In the genomic region with DNA sequence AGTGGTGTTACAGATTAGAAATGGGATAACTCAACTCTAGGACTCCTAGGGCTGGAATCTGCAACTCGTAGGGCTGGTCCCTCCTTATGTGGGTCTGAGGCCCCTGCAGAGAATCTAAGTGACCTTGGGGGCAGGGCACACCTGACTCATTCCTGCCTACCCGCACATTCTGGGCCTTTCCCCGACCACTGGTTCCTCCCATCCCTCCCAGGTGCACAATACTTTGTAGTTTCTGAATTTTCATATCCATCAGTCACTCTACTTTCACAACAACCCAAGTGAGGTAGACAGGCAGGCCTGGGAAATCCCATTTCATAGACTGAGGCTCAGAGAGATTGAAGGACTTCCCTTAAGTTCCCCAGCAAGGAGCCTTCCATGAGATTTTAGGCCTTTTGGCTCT, we compare ENCODE assay signal across 12 cellular contexts. TPM values are rescaled to one million over a fixed set of nuclear protein-coding genes. Genes with fewer than 3 reads are reported as not detected.
A peak's percentile ranks its signal among the peaks of the same experiment; 100 is the strongest.
DNase-seq lines count a peak whose midpoint lies in the region; ATAC-seq, FAIRE-seq and TF ChIP-seq lines count a peak whose summit lies in the region.
"Had no signal": no experiment of that assay in that cellular context is flagged by ENCODE, and none has a peak within 500 bp of the region (broad histone marks: within the 10 kb centered on the region; RNA-seq: fewer than 3 reads in every experiment).

No MANE protein-coding gene starts in this region.

- H2AFZ ChIP-seq in keratinocyte (ENCODE audit: control insufficient read depth, low read length): no peak overlapping the region
- H2AFZ ChIP-seq in Karpas-422 (ENCODE audit: low read length): no peak overlapping the region

- no peak for DNase-seq in keratinocyte (ENCODE audit: low read depth, low spot score)
- DNase-seq in Karpas-422: no peak
- no peak for DNase-seq in left colon
- no peak for DNase-seq in epidermal melanocyte (ENCODE audit: insufficient read length, low spot score)
- DNase-seq in superior temporal gyrus (ENCODE audit: extremely low spot score): no peak
- DNase-seq: effector memory CD4-positive, alpha-beta T cell; NK-92 treated with Interleukin-12 subunit alpha and Interleukin-12 subunit beta, amount 100 ng/mL, for 24 hours had no signal

- H3K4me1 ChIP-seq in keratinocyte (ENCODE audit: control insufficient read depth, extremely low read depth, insufficient read depth, low read length) (peaks cover 49% of the 10 kb centered on the region), Karpas-422 (ENCODE audit: low read length) (no peaks in the 10 kb centered on the region)

- dilution Hi-C loops in keratinocyte (cut with MboI; ENCODE audit: extremely low pct_ligation_motif_present, low sequenced_read_pairs): no loop called here

- H3K27me3 ChIP-seq in keratinocyte (ENCODE audit: control insufficient read depth, extremely low read depth, insufficient read depth, low read length) (no peaks in the 10 kb centered on the region), Karpas-422 (ENCODE audit: low read length) (no peaks in the 10 kb centered on the region)

- no peak for TF ChIP-seq CTCF in keratinocyte (optimal IDR thresholded peaks at IDR 0.05 in 1 of 3, IDR thresholded peaks at IDR 0.05 in 1 of 3, conservative IDR thresholded peaks at IDR 0.05 in 1 of 3; ENCODE audit: extremely low read depth in 1 of 3, insufficient read depth in 2 of 3, low read length in 3 of 3)

- H3K9me1 ChIP-seq in keratinocyte (ENCODE audit: control insufficient read depth, extremely low read depth, insufficient read depth, low read length): no peaks in the 10 kb centered on the region

- H3K4me3 ChIP-seq in keratinocyte (ENCODE audit: control insufficient read depth in 2 of 3, extremely low read depth in 1 of 3, insufficient read depth in 2 of 3, low read depth in 1 of 3, low read length in 3 of 3): no peak overlapping the region
- H3K4me3 ChIP-seq in Karpas-422 (ENCODE audit: low read length): no peak overlapping the region

- no peaks in the 10 kb centered on the region for H4K20me1 ChIP-seq in keratinocyte (ENCODE audit: control insufficient read depth, extremely low read depth, insufficient read depth, low read length)
- no peaks in the 10 kb centered on the region for H4K20me1 ChIP-seq in Karpas-422 (ENCODE audit: insufficient read depth, low read depth, low read length)

- ATAC-seq in GM18505 (IDR thresholded peaks at IDR 0.05; ENCODE audit: unreplicated experiment): peak; percentile 51
- ATAC-seq in GM19467 (IDR thresholded peaks at IDR 0.05; ENCODE audit: unreplicated experiment): peak; percentile 46
- ATAC-seq in HG03135 (IDR thresholded peaks at IDR 0.05; ENCODE audit: unreplicated experiment): peak; percentile 48
- no peak for ATAC-seq in left colon

- H3K27ac ChIP-seq in keratinocyte (ENCODE audit: control insufficient read depth, insufficient read depth, low read length): peak overlapping the region; percentile 58
- no peak overlapping the region for H3K27ac ChIP-seq in Karpas-422 (ENCODE audit: low read length)

- FAIRE-seq in keratinocyte (lab: Jason Lieb, UNC): no peak
- FAIRE-seq: G401.6 had no signal

- H3K9me3 ChIP-seq in keratinocyte (ENCODE audit: control insufficient read depth, low read depth, low read length): no peaks in the 10 kb centered on the region
- no peaks in the 10 kb centered on the region for H3K9me3 ChIP-seq in Karpas-422 (ENCODE audit: low read length)

- H3K4me2 ChIP-seq in keratinocyte (ENCODE audit: control insufficient read depth, extremely low read depth, insufficient read depth, low read depth, low read length) (no peak overlapping the region), Karpas-422 (ENCODE audit: low read depth, low read length, poor library complexity, severe bottlenecking) (no peak overlapping the region)

- peaks cover 0 to 4% of the 10 kb centered on the region in 2 experiments for H3K36me3 ChIP-seq in keratinocyte (ENCODE audit: control insufficient read depth in 2 of 2, extremely low read depth in 1 of 2, insufficient read depth in 2 of 2, low read length in 2 of 2)
- H3K36me3 ChIP-seq in Karpas-422 (ENCODE audit: insufficient read depth, low read length): no peaks in the 10 kb centered on the region

- H3K9ac ChIP-seq in keratinocyte (ENCODE audit: control insufficient read depth, extremely low read depth, insufficient read depth, low read length) (peak overlapping the region; percentile 41), Karpas-422 (ENCODE audit: low read length) (no peak overlapping the region)

- H3K9me2 ChIP-seq in Karpas-422 (replicated peaks; ENCODE audit: insufficient read depth, low read length): no peaks in the 10 kb centered on the region

- H3K79me2 ChIP-seq in keratinocyte (ENCODE audit: control insufficient read depth, insufficient read depth, low read length) (no peaks in the 10 kb centered on the region), Karpas-422 (ENCODE audit: low read length) (no peaks in the 10 kb centered on the region)

- intact Hi-C loops in left colon (cut with DNase I, micrococcal nuclease): no loop called here

- no peak for TF ChIP-seq POLR2A in GM18505 (IDR thresholded peaks at IDR 0.05; ENCODE audit: borderline replicate concordance, extremely low read depth, insufficient read depth, insufficient read length)

RNA-seq across cellular contexts. Expression of gene CYB5R2, which starts 1.5 kb away (rescaled TPM):
- polyA plus RNA-seq in keratinocyte: 24.7 to 37.0 TPM (median 34.3 TPM) in 3 replicates
- 12.8 TPM for polyA plus RNA-seq in keratinocyte (2011; ENCODE audit: low read depth)
- polyA plus RNA-seq in keratinocyte (2011; cell fraction: cytosol; rRNA removed): 20.8 and 23.9 TPM in 2 replicates
- 60.6 and 68.5 TPM in 2 replicates for polyA plus RNA-seq in keratinocyte (2011; cell fraction: nucleus; rRNA removed)
- polyA plus RNA-seq in keratinocyte (2012; ENCODE audit: low replicate concordance): 33.2 and 59.8 TPM in 2 replicates
- 27.3 to 49.0 TPM (median 47.8 TPM) in 3 replicates for polyA minus RNA-seq in keratinocyte
- 17.1 TPM for polyA minus RNA-seq in keratinocyte (2011; cell fraction: cytosol; rRNA and poly(A)+ RNA removed)
- polyA minus RNA-seq in keratinocyte (2011; cell fraction: nucleus; rRNA and poly(A)+ RNA removed): 12.7 and 17.5 TPM in 2 replicates
- total RNA-seq in Karpas-422 (2014; rRNA removed; shearing (Covaris generic); ENCODE audit: low replicate concordance): not detected in 2 replicates
- 1 to 10 TPM; 4.4 to 5.2 TPM for total RNA-seq in left colon

RNA-seq across cellular contexts. Expression of gene OVCH2, which starts 34.5 kb away (rescaled TPM):
- polyA plus RNA-seq in keratinocyte: 1.7 to 8.1 TPM (median 2.8 TPM) in 3 replicates
- polyA plus RNA-seq in keratinocyte (2011; ENCODE audit: low read depth): 9.8 TPM
- 0.23 and 0.66 TPM in 2 replicates for polyA plus RNA-seq in keratinocyte (2011; cell fraction: cytosol; rRNA removed)
- polyA plus RNA-seq in keratinocyte (2011; cell fraction: nucleus; rRNA removed): 38.0 and 53.4 TPM in 2 replicates
- polyA plus RNA-seq in keratinocyte (2012; ENCODE audit: low replicate concordance): 0.28 and 6.6 TPM in 2 replicates
- 4.9 to 11.0 TPM (median 10.3 TPM) in 3 replicates for polyA minus RNA-seq in keratinocyte
- not detected for polyA minus RNA-seq in keratinocyte (2011; cell fraction: cytosol; rRNA and poly(A)+ RNA removed)
- polyA minus RNA-seq in keratinocyte (2011; cell fraction: nucleus; rRNA and poly(A)+ RNA removed): 6.4 and 14.7 TPM in 2 replicates
- not detected in 2 replicates for total RNA-seq in Karpas-422 (2014; rRNA removed; shearing (Covaris generic); ENCODE audit: low replicate concordance)
- not detected for total RNA-seq in left colon
- total RNA-seq: liver had no signal
- polyA plus RNA-seq: liver had no signal
